Comparison of ENCODE assay signal across 11 cellular contexts in genomic region chr12:93982847-93983315, GRCh38.
DNase-seq lines count a peak whose midpoint lies in the region; TF ChIP-seq lines count a peak whose summit lies in the region.
"Had no signal": no experiment of that assay in that cellular context is flagged by ENCODE, and none has a peak within 500 bp of the region (broad histone marks: within the 10 kb centered on the region; RNA-seq: fewer than 3 reads in every experiment).

No MANE protein-coding gene starts in this region.

- DNase-seq in DMS 273 (lab: John Stamatoyannopoulos, UW; ENCODE audit: unreplicated experiment) (peak; percentile 22), DMS 273 treated with DMSO at 0.1 percent for 48 hours (lab: John Stamatoyannopoulos, UW) (no peak), NCI-H2227 (lab: John Stamatoyannopoulos, UW; ENCODE audit: unreplicated experiment) (peak; percentile 27), astrocyte of the spinal cord (ENCODE audit: low read depth, low spot score) (peak; percentile 75), retinal pigment epithelial cell (ENCODE audit: low read depth) (peak; percentile 95), spleen (no peak), Ammon's horn (ENCODE audit: low spot score) (no peak)
- DNase-seq in effector memory CD4-positive, alpha-beta T cell = no peak
- DNase-seq: nephron progenitor cell; stimulated activated naive CD4-positive, alpha-beta T cell treated with Interleukin-2 at 50 U/mL for 16 hours had no signal

- H3K27me3 ChIP-seq in effector memory CD4-positive, alpha-beta T cell (replicated peaks; ENCODE audit: control insufficient read depth, insufficient read depth, low read length, poor library complexity, severe bottlenecking) = no peaks in the 10 kb centered on the region
- H3K27me3 ChIP-seq in spleen (replicated peaks in 1 of 7) = peaks cover 0 to 4% (median 0%) of the 10 kb centered on the region in 7 donors

- TF ChIP-seq CTCF in astrocyte of the spinal cord (IDR thresholded peaks at IDR 0.05; ENCODE audit: low read depth, low read length) = no peak
- no peak for TF ChIP-seq CTCF in retinal pigment epithelial cell (conservative IDR thresholded peaks at IDR 0.05; ENCODE audit: low read depth, low read length)
- TF ChIP-seq CTCF in spleen (IDR thresholded peaks at IDR 0.05 in 8 of 11, conservative IDR thresholded peaks at IDR 0.05 in 3 of 11) = no peak

- H3K9me3 ChIP-seq in effector memory CD4-positive, alpha-beta T cell (ENCODE audit: control insufficient read depth, low read length) = no peaks in the 10 kb centered on the region
- no peaks in the 10 kb centered on the region for H3K9me3 ChIP-seq in spleen

- WGBS in spleen, 5 donors = 43 to 63% (median 55%) methylated on average over 8 of the region's 8 CpGs

- H3K4me3 ChIP-seq in astrocyte of the spinal cord (ENCODE audit: low read depth, low read length) (no peak overlapping the region), retinal pigment epithelial cell (ENCODE audit: low read length) (no peak overlapping the region), spleen (no peak overlapping the region)
- H3K4me3 ChIP-seq in effector memory CD4-positive, alpha-beta T cell (ENCODE audit: insufficient read depth, low read depth, low read length, poor library complexity, severe bottlenecking) = no peak overlapping the region

- H3K27ac ChIP-seq in effector memory CD4-positive, alpha-beta T cell (ENCODE audit: insufficient read depth, low read length, poor library complexity, severe bottlenecking) = no peak overlapping the region
- H3K27ac ChIP-seq in spleen = no peak overlapping the region
- H3K27ac ChIP-seq: 22Rv1 had no signal

- no peaks in the 10 kb centered on the region for H3K36me3 ChIP-seq in effector memory CD4-positive, alpha-beta T cell (ENCODE audit: control insufficient read depth, insufficient read depth, low read length)
- H3K36me3 ChIP-seq in spleen = no peaks in the 10 kb centered on the region

- no peaks in the 10 kb centered on the region for H3K4me1 ChIP-seq in effector memory CD4-positive, alpha-beta T cell (ENCODE audit: control insufficient read depth, insufficient read depth, low read length, poor library complexity, severe bottlenecking)
- no peaks in the 10 kb centered on the region for H3K4me1 ChIP-seq in spleen

- TF ChIP-seq POLR2A in spleen (IDR thresholded peaks at IDR 0.05) = no peak

- intact Hi-C loops in spleen (cut with DNase I; ENCODE audit: low total_unique reads) = loop anchor here (10.0 kb wide), 1 partner anchor 478 kb away; no protein-coding TSS in a partner anchor

- in situ Hi-C loops in astrocyte of the spinal cord (cut with HindIII; ENCODE audit: low sequenced_read_pairs) = no loop called here

Comparison
In these comparisons a context has a peak if more than half of its experiments do, and no peak if none do; other contexts are left out.
1. DNase-seq: peak in DMS 273 (single experiment), NCI-H2227 (single experiment), astrocyte of the spinal cord (single experiment) and retinal pigment epithelial cell (single experiment); none in DMS 273 treated with DMSO at 0.1 percent for 48 hours (single experiment), effector memory CD4-positive, alpha-beta T cell (0 of 3), spleen (single experiment) and Ammon's horn (single experiment).